ENCODE assay signal across 13 cellular contexts in genomic region chr3:195251336-195252065, GRCh38. TPM values are rescaled to one million over a fixed set of nuclear protein-coding genes. Genes with fewer than 3 reads are reported as not detected.
DNase-seq lines count a peak whose midpoint lies in the region; ATAC-seq and TF ChIP-seq lines count a peak whose summit lies in the region.
"Had no signal": no experiment of that assay in that cellular context is flagged by ENCODE, and none has a peak within 500 bp of the region (broad histone marks: within the 10 kb centered on the region; RNA-seq: fewer than 3 reads in every experiment).

No MANE protein-coding gene starts in this region.

- H3K4me3 ChIP-seq in H7 (ENCODE audit: insufficient read depth, low read depth, low read length): no peak overlapping the region
- H3K4me3 ChIP-seq in colonic mucosa: no peak overlapping the region
- H3K4me3 ChIP-seq: A549, hepatocyte, skin epidermis had no signal

- TF ChIP-seq CTCF in colonic mucosa (IDR thresholded peaks at IDR 0.05): no peak

- DNase-seq in activated CD4-positive, alpha-beta T cell treated with anti-CD3 and anti-CD28 coated beads, Interleukin-2, amount 50 U/mL, for 48 hours: peak; percentile 28 to 31
- DNase-seq in activated CD4-positive, alpha-beta T cell treated with anti-CD3 and anti-CD28 coated beads for 1 hour: no peak
- DNase-seq in H7 (peak; percentile 56), colonic mucosa (peak; percentile 18), posterior vena cava (ENCODE audit: low spot score) (peak; percentile 42), NOMO-1 treated with dmso at 0.1 percent for 144 hours (lab: John Stamatoyannopoulos, UW; ENCODE audit: unreplicated experiment) (no peak), kidney tubule cell (ENCODE audit: low spot score) (no peak)
- DNase-seq: left cardiac atrium, NCI-H82 had no signal

- H3K27me3 ChIP-seq in H7 (ENCODE audit: control insufficient read depth, insufficient read depth, low read length): no peaks in the 10 kb centered on the region
- no peaks in the 10 kb centered on the region for H3K27me3 ChIP-seq in colonic mucosa
- H3K27me3 ChIP-seq: hepatocyte had no signal

- no peak overlapping the region for H3K9ac ChIP-seq in colonic mucosa (ENCODE audit: low read depth in 2 of 2, low read length in 2 of 2)

- no peaks in the 10 kb centered on the region for H3K9me3 ChIP-seq in colonic mucosa
- H3K9me3 ChIP-seq: A549 had no signal

- H3K36me3 ChIP-seq in H7 (replicated peaks; ENCODE audit: control insufficient read depth, insufficient read depth, low read length) (no peaks in the 10 kb centered on the region; the same call in 1 of the 2 replicates), colonic mucosa (no peaks in the 10 kb centered on the region)

- no peak for ATAC-seq in esophagus mucosa
- ATAC-seq: A549 had no signal

- no peak overlapping the region for H3K27ac ChIP-seq in colonic mucosa
- H3K27ac ChIP-seq: A549, skin epidermis had no signal

- H3K4me1 ChIP-seq in colonic mucosa: no peaks in the 10 kb centered on the region
- H3K4me1 ChIP-seq: A549 had no signal

- intact Hi-C loops in colonic mucosa (cut with DNase I): loop anchor here (10.0 kb wide), 2 partner anchors 137 to 267 kb away; no protein-coding TSS in a partner anchor
- intact Hi-C loops in posterior vena cava (cut with DNase I): loop anchor here in 1 of 2 donors (10.0 kb wide), 1 partner anchor 117 kb away; no protein-coding TSS in a partner anchor

RNA-seq across cellular contexts. Expression of gene XXYLT1, which starts 19.5 kb away (rescaled TPM):
- 40.9 and 42.6 TPM in 2 replicates for total RNA-seq in H7 (2014; rRNA removed; shearing (Covaris generic))
- 10 to 100 TPM in 1 of 2 donors, 1 to 10 TPM in 1; 8.3 to 10.9 TPM for total RNA-seq in colonic mucosa
- total RNA-seq in posterior vena cava: 10 to 100 TPM; 11.3 to 15.7 TPM
- 12.7 TPM for total RNA-seq in esophagus mucosa

Comparison
In these comparisons a context has a peak if more than half of its experiments do, and no peak if none do; other contexts are left out.
1. DNase-seq: peak in activated CD4-positive, alpha-beta T cell treated with anti-CD3 and anti-CD28 coated beads, Interleukin-2, amount 50 U/mL, for 48 hours (2 of 2), H7 (single experiment), colonic mucosa (single experiment) and posterior vena cava (single experiment); none in activated CD4-positive, alpha-beta T cell treated with anti-CD3 and anti-CD28 coated beads for 1 hour (single experiment), NOMO-1 treated with dmso at 0.1 percent for 144 hours (single experiment) and kidney tubule cell (single experiment).